Comparison of ENCODE assay signal across 1 cellular context in genomic region chr2:36578343-36579296, GRCh38.
A peak's percentile ranks its signal among the peaks of the same experiment; 100 is the strongest.
TF ChIP-seq lines count a peak whose summit lies in the region.

No MANE protein-coding gene starts in this region.

TF ChIP-seq in A549, 52 proteins besides CTCF, POLR2A, EP300 and RAD21 (continued from another document):
- TF ChIP-seq MAZ (IDR thresholded peaks at IDR 0.05; ENCODE audit: borderline replicate concordance, low read depth, low read length): no peak
- no peak for TF ChIP-seq HOXB13 (CRISPR knock-in tag; IDR thresholded peaks at IDR 0.05; ENCODE audit: low read depth)
- peak; percentile 72 for TF ChIP-seq FOSL2 (IDR thresholded peaks at IDR 0.05)
- TF ChIP-seq FOSL2 (CRISPR knock-in tag; IDR thresholded peaks at IDR 0.05): peak; percentile 84
- no peak for TF ChIP-seq RFX5 (IDR thresholded peaks at IDR 0.05)
- no peak for TF ChIP-seq HOXA7 (CRISPR knock-in tag; IDR thresholded peaks at IDR 0.05)
- no peak for TF ChIP-seq HDAC2 (IDR thresholded peaks at IDR 0.05)
- no peak for TF ChIP-seq PHF8 (IDR thresholded peaks at IDR 0.05; ENCODE audit: borderline replicate concordance, low read depth)
- TF ChIP-seq ZC3H11A (IDR thresholded peaks at IDR 0.05): no peak
- no peak for TF ChIP-seq ZSCAN20 (CRISPR knock-in tag; IDR thresholded peaks at IDR 0.05)
- TF ChIP-seq EHF (CRISPR knock-in tag; IDR thresholded peaks at IDR 0.05): no peak
- no peak for TF ChIP-seq HOXB5 (CRISPR knock-in tag; IDR thresholded peaks at IDR 0.05)
- TF ChIP-seq KDM1A (IDR thresholded peaks at IDR 0.05; ENCODE audit: low read depth): no peak
- TF ChIP-seq NPAS2 (CRISPR knock-in tag; IDR thresholded peaks at IDR 0.05; ENCODE audit: borderline replicate concordance): no peak
- TF ChIP-seq, protein P1, sequence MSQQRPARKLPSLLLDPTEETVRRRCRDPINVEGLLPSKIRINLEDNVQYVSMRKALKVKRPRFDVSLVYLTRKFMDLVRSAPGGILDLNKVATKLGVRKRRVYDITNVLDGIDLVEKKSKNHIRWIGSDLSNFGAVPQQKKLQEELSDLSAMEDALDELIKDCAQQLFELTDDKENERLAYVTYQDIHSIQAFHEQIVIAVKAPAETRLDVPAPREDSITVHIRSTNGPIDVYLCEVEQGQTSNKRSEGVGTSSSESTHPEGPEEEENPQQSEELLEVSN (IDR thresholded peaks at IDR 0.05; ENCODE audit: borderline replicate concordance, low read depth): 0 out of 2 replicates have a peak, but pooled peaks have one; percentile 45
- TF ChIP-seq ZNF302 (CRISPR knock-in tag; IDR thresholded peaks at IDR 0.05): no peak
